Comparison of ENCODE assay signal across 1 cellular context in the genomic region with DNA sequence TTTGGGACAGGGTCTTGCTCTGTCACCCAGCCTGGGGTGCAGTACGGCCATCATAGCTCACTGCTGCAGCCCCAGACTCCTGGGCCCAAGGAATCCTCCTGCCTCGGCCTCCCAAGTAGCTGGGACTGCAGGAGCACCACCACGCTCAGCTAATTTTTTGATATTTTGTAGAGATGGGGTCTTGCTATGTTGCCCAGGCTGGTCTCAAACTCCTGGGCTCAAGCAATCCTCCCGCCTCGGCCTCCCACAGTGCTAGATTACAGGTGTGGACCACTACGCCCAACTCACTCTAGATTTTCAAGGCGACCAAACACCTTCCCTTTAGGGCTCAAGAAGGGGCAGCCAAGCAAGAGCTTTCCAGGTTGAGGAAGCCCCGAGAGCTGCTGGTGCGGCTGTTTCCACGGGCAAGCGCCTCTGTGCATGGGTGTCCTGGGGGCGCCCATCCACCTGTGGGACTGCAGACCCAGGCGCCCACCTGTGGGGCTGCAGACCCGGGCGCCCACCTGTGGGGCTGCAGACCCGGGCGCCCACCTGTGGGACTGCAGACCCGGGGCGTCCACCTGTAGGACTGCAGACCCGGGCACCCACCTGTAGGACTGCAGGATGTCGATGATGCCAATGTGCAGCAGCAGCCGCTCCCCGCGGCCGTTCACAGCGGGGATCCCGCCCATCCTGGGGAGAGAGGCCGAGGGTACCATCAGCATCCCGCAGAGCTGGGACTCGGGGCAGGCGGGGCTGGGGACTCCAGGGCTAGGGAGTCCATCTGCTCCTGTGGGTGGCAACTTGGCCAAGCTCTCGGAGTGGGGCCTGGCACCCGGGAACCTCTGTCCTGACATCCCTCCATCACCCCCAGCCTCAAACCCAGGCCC.
A peak's percentile ranks its signal among the peaks of the same experiment; 100 is the strongest.
TF ChIP-seq lines count a peak whose summit lies in the region.

No MANE protein-coding gene starts in this region.

TF ChIP-seq in K562, 482 proteins besides CTCF, POLR2A, EP300 and RAD21:
- TF ChIP-seq ZNF121 (CRISPR knock-in tag; conservative IDR thresholded peaks at IDR 0.05) (peak; percentile 76), ZNF766 (CRISPR knock-in tag; conservative IDR thresholded peaks at IDR 0.05) (no peak)
- TF ChIP-seq, protein P1, sequence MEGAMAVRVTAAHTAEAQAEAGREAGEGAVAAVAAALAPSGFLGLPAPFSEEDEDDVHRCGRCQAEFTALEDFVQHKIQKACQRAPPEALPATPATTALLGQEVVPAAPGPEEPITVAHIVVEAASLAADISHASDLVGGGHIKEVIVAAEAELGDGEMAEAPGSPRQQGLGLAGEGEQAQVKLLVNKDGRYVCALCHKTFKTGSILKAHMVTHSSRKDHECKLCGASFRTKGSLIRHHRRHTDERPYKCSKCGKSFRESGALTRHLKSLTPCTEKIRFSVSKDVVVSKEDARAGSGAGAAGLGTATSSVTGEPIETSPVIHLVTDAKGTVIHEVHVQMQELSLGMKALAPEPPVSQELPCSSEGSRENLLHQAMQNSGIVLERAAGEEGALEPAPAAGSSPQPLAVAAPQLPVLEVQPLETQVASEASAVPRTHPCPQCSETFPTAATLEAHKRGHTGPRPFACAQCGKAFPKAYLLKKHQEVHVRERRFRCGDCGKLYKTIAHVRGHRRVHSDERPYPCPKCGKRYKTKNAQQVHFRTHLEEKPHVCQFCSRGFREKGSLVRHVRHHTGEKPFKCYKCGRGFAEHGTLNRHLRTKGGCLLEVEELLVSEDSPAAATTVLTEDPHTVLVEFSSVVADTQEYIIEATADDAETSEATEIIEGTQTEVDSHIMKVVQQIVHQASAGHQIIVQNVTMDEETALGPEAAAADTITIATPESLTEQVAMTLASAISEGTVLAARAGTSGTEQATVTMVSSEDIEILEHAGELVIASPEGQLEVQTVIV (CRISPR knock-in tag; IDR thresholded peaks at IDR 0.05; ENCODE audit: borderline replicate concordance): no peak
- TF ChIP-seq, protein P2, sequence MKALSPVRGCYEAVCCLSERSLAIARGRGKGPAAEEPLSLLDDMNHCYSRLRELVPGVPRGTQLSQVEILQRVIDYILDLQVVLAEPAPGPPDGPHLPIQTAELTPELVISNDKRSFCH (CRISPR knock-in tag; IDR thresholded peaks at IDR 0.05): no peak
- TF ChIP-seq, protein P2 (tag; IDR thresholded peaks at IDR 0.05): no peak
